15 cellular contexts compared by ENCODE assay signal in genomic region chr9:86756576-86757381, GRCh38.
DNase-seq lines count a peak whose midpoint lies in the region; ATAC-seq and TF ChIP-seq lines count a peak whose summit lies in the region.
"Had no signal": no experiment of that assay in that cellular context is flagged by ENCODE, and none has a peak within 500 bp of the region (broad histone marks: within the 10 kb centered on the region; RNA-seq: fewer than 3 reads in every experiment).

No MANE protein-coding gene starts in this region.

- ATAC-seq in GM19463 (IDR thresholded peaks at IDR 0.05; ENCODE audit: unreplicated experiment), result no peak
- ATAC-seq: CD8-positive, alpha-beta T cell; GM12878 had no signal

- H3K9me3 Mint-ChIP-seq in HFFc6 (no peaks in the 10 kb centered on the region), Calu3 (ENCODE audit: low read depth, unreplicated experiment) (no peaks in the 10 kb centered on the region)
- H3K9me3 Mint-ChIP-seq: CD8-positive, alpha-beta T cell; H9 had no signal

- H3K4me3 ChIP-seq in AG10803 (ENCODE audit: low read length), result peak overlapping the region; percentile 26
- H3K4me3 ChIP-seq in esophagus muscularis mucosa, result no peak overlapping the region
- H3K4me3 ChIP-seq in stomach, result no peak overlapping the region
- H3K4me3 ChIP-seq: GM12878 had no signal

- H3K4me1 Mint-ChIP-seq in HFFc6 (ENCODE audit: low read depth), result peaks cover 14% of the 10 kb centered on the region
- H3K4me1 Mint-ChIP-seq in Calu3 (ENCODE audit: low read depth, unreplicated experiment), result no peaks in the 10 kb centered on the region
- H3K4me1 Mint-ChIP-seq: CD14-positive monocyte had no signal

- no TSS peak for BruUV-seq in Calu3 (replicated peaks; lab: Mats Ljungman, UMichigan)

- H3K27me3 ChIP-seq in esophagus muscularis mucosa (no peaks in the 10 kb centered on the region), stomach (no peaks in the 10 kb centered on the region)

- H3K27me3 Mint-ChIP-seq in HFFc6 (ENCODE audit: insufficient read depth) (peaks cover 7% of the 10 kb centered on the region), Calu3 (ENCODE audit: unreplicated experiment) (no peaks in the 10 kb centered on the region)

- 90% methylated on average over 18 of the region's 18 CpGs for WGBS in esophagus muscularis mucosa
- 81 to 86% (median 85%) methylated on average over 18 of the region's 18 CpGs for WGBS in stomach, 5 donors

- H3K9me3 ChIP-seq in esophagus muscularis mucosa, result no peaks in the 10 kb centered on the region
- no peaks in the 10 kb centered on the region for H3K9me3 ChIP-seq in stomach

- H3K27ac Mint-ChIP-seq in HFFc6 (no peak overlapping the region), Calu3 (ENCODE audit: unreplicated experiment) (no peak overlapping the region)
- H3K27ac Mint-ChIP-seq: CD8-positive, alpha-beta T cell; H9 had no signal

- CTCF ChIA-PET in Calu3 (lab: Charles Lee), result interaction anchor here (0.6 kb wide), 1 partner anchor 112 kb away, joined by 4 read pairs; no protein-coding TSS in a partner anchor

- H3K36me3 ChIP-seq in esophagus muscularis mucosa (no peaks in the 10 kb centered on the region), stomach (no peaks in the 10 kb centered on the region)

- no peak for TF ChIP-seq CTCF in AG10803 (conservative IDR thresholded peaks at IDR 0.05; ENCODE audit: low read length)
- no peak for TF ChIP-seq CTCF in HFFc6 (IDR thresholded peaks at IDR 0.05)
- no peak for TF ChIP-seq CTCF in esophagus muscularis mucosa (IDR thresholded peaks at IDR 0.05)
- TF ChIP-seq CTCF in stomach (IDR thresholded peaks at IDR 0.05), result no peak
- no peak for TF ChIP-seq CTCF in Calu3 (IDR thresholded peaks at IDR 0.05; ENCODE audit: unreplicated experiment)

- no peaks in the 10 kb centered on the region for H3K36me3 Mint-ChIP-seq in HFFc6 (ENCODE audit: low read depth)
- H3K36me3 Mint-ChIP-seq in Calu3 (ENCODE audit: insufficient read depth, unreplicated experiment), result no peaks in the 10 kb centered on the region
- H3K36me3 Mint-ChIP-seq: CD8-positive, alpha-beta T cell had no signal

- no peak for TF ChIP-seq POLR2A in esophagus muscularis mucosa (IDR thresholded peaks at IDR 0.05; ENCODE audit: low read depth)
- TF ChIP-seq POLR2A in stomach (IDR thresholded peaks at IDR 0.05), result no peak

- peaks cover 0 to 5% (median 0%) of the 10 kb centered on the region in 4 donors for H3K4me1 ChIP-seq in esophagus muscularis mucosa
- peaks cover 0 to 8% (median 0%) of the 10 kb centered on the region in 4 donors for H3K4me1 ChIP-seq in stomach

- intact Hi-C loops in esophagus muscularis mucosa (cut with DNase I), result no loop called here
- intact Hi-C loops in stomach (cut with DNase I; ENCODE audit: low total_unique reads), result no loop called here
- intact Hi-C loops in Calu3 (cut with micrococcal nuclease; ENCODE audit: unreplicated experiment), result no loop called here

- no peak overlapping the region for H3K27ac ChIP-seq in esophagus muscularis mucosa (replicated peaks in 1 of 4)
- no peak overlapping the region for H3K27ac ChIP-seq in stomach

- TF ChIP-seq EP300 in esophagus muscularis mucosa (IDR thresholded peaks at IDR 0.05) (no peak), stomach (IDR thresholded peaks at IDR 0.05) (no peak)

- DNase-seq in AG10803 (ENCODE audit: low read depth), result peak; percentile 31
- no peak for DNase-seq in HFFc6
- DNase-seq in esophagus muscularis mucosa (ENCODE audit: extremely low spot score), result peak; percentile 78
- DNase-seq in retina, result peak; percentile 22
- DNase-seq in stomach, result no peak
- no peak for DNase-seq in Calu3
- DNase-seq: ACHN; CD8-positive, alpha-beta T cell; COR-L47; GF-D8; GOT3; H9 had no signal

- H3K4me3 Mint-ChIP-seq in HFFc6 (peak overlapping the region; percentile 81; the same call in 1 of the 2 replicates), Calu3 (ENCODE audit: low read depth, unreplicated experiment) (no peak overlapping the region)
- H3K4me3 Mint-ChIP-seq: CD14-positive monocyte; CD8-positive, alpha-beta T cell; H9 had no signal

Comparison
In these comparisons a context has a peak if more than half of its experiments do, and no peak if none do; other contexts are left out.
1. DNase-seq: peak in AG10803 (single experiment), esophagus muscularis mucosa (single experiment) and retina (single experiment); none in HFFc6 (single experiment), stomach (single experiment) and Calu3 (single experiment).